In genomic region chr12:54131641-54132280, GRCh38 we compare ENCODE assay signal across 1 cellular context.
TF ChIP-seq lines count a peak whose summit lies in the region.

No MANE protein-coding gene starts in this region.

TF ChIP-seq in HEK293, 187 proteins besides CTCF, POLR2A, EP300 and RAD21 (continued from another document):
- 0 out of 2 replicates have a peak, but pooled peaks have one; percentile 22 for TF ChIP-seq IKZF3 (tag by site-specific recombination; IDR thresholded peaks at IDR 0.05)
- peak; percentile 53 for TF ChIP-seq ZNF341 (tag by site-specific recombination; IDR thresholded peaks at IDR 0.05; ENCODE audit: low read depth)
